ENCODE assay signal across 16 cellular contexts in genomic region chr14:49920260-49920659, GRCh38. TPM values are rescaled to one million over a fixed set of nuclear protein-coding genes. Genes with fewer than 3 reads are reported as not detected.
A peak's percentile ranks its signal among the peaks of the same experiment; 100 is the strongest.
DNase-seq lines count a peak whose midpoint lies in the region; ATAC-seq, FAIRE-seq and TF ChIP-seq lines count a peak whose summit lies in the region.
"Had no signal": no experiment of that assay in that cellular context is flagged by ENCODE, and none has a peak within 500 bp of the region (broad histone marks: within the 10 kb centered on the region; RNA-seq: fewer than 3 reads in every experiment).

No MANE protein-coding gene starts in this region.

- H2AFZ ChIP-seq in hepatocyte: no peak overlapping the region

- H3K4me1 ChIP-seq in CD4-positive, CD25-positive, alpha-beta regulatory T cell (ENCODE audit: control insufficient read depth, insufficient read depth, low read length, poor library complexity, severe bottlenecking): peaks cover 4% of the 10 kb centered on the region
- no peaks in the 10 kb centered on the region for H3K4me1 ChIP-seq in hepatocyte (ENCODE audit: insufficient read depth)
- peaks cover 0 to 2% of the 10 kb centered on the region in 2 donors for H3K4me1 ChIP-seq in small intestine (ENCODE audit: control insufficient read depth in 2 of 2, insufficient read depth in 1 of 2, low read depth in 1 of 2, low read length in 1 of 2)
- no peaks in the 10 kb centered on the region for H3K4me1 ChIP-seq in sigmoid colon
- no peaks in the 10 kb centered on the region for H3K4me1 ChIP-seq in CD8-positive, alpha-beta T cell (ENCODE audit: insufficient read depth, low read length)

- no peak for TF ChIP-seq EP300 in sigmoid colon (IDR thresholded peaks at IDR 0.05)

- H3K27ac Mint-ChIP-seq in CD4-positive, CD25-positive, alpha-beta regulatory T cell: peak overlapping the region in 2 of 3 donors; percentile 7 to 21
- no peak overlapping the region for H3K27ac Mint-ChIP-seq in CD8-positive, alpha-beta T cell
- H3K27ac Mint-ChIP-seq in activated T-helper 2 cell treated with anti-CD3 and anti-CD28 coated beads, Interferon-gamma antibody, Interleukin-2, Interleukin-4, amounts not matched to agents 10 μg/mL and 5 μg/mL and 100 μg/mL, durations not matched to agents 14 hours and 24 hours and 36 hours: no peak overlapping the region

- no peak for ATAC-seq in CD4-positive, CD25-positive, alpha-beta regulatory T cell (ENCODE audit: low read depth in 2 of 2)
- no peak for ATAC-seq in CD8-positive, alpha-beta T cell
- ATAC-seq in HG03196 (IDR thresholded peaks at IDR 0.05; ENCODE audit: unreplicated experiment): no peak

- no peak for TF ChIP-seq POLR2A in sigmoid colon (IDR thresholded peaks at IDR 0.05)

- H3K4me2 ChIP-seq in hepatocyte: no peak overlapping the region

- no peaks in the 10 kb centered on the region for H4K20me1 ChIP-seq in hepatocyte (ENCODE audit: insufficient read depth, poor library complexity, severe bottlenecking)
- H4K20me1 ChIP-seq: BLaER1 treated with 17β-estradiol and CSF1 and Interleukin-3, amounts not matched to agents 10 nM and 100 nM had no signal

- FAIRE-seq in small intestine (lab: Jason Lieb, UNC): no peak
- FAIRE-seq: A204.1, G401.6 had no signal

- DNase-seq in CD4-positive, CD25-positive, alpha-beta regulatory T cell: no peak
- peak; percentile 4 for DNase-seq in OCI-M1 (lab: John Stamatoyannopoulos, UW)
- DNase-seq in hepatocyte (ENCODE audit: low spot score): no peak
- DNase-seq in small intestine: peak; percentile 58
- no peak for DNase-seq in sigmoid colon
- no peak for DNase-seq in CD8-positive, alpha-beta T cell
- no peak for DNase-seq in activated T-helper 2 cell treated with anti-CD3 and anti-CD28 coated beads, Interferon-gamma antibody, Interleukin-2, Interleukin-4, amounts not matched to agents 10 μg/mL and 5 μg/mL and 100 μg/mL, durations not matched to agents 14 hours and 24 hours and 36 hours (ENCODE audit: low spot score)
- DNase-seq: NCI-H1092 treated with DMSO at 0.1 percent for 48 hours, NCI-H1694, NCI-H2081 treated with DMSO at 0.1 percent for 48 hours, Right ventricle myocardium superior had no signal

- H3K27ac ChIP-seq in CD4-positive, CD25-positive, alpha-beta regulatory T cell (ENCODE audit: insufficient read depth, low read length, poor library complexity, severe bottlenecking): no peak overlapping the region
- H3K27ac ChIP-seq in hepatocyte (peak overlapping the region; percentile 59), small intestine (ENCODE audit: low read depth in 1 of 2, low read length in 1 of 2) (peak overlapping the region in 1 of 2 donors; percentile 60), sigmoid colon (no peak overlapping the region)
- H3K27ac ChIP-seq in CD8-positive, alpha-beta T cell (ENCODE audit: low read depth, low read length): no peak overlapping the region

- TF ChIP-seq CTCF in hepatocyte (IDR thresholded peaks at IDR 0.05; ENCODE audit: poor library complexity) (no peak), sigmoid colon (IDR thresholded peaks at IDR 0.05) (no peak)
- no peak for TF ChIP-seq CTCF in CD8-positive, alpha-beta T cell (IDR thresholded peaks at IDR 0.05)

- no peaks in the 10 kb centered on the region for H3K27me3 ChIP-seq in CD4-positive, CD25-positive, alpha-beta regulatory T cell (ENCODE audit: control insufficient read depth, insufficient read depth, low read length)
- H3K27me3 ChIP-seq in hepatocyte (no peaks in the 10 kb centered on the region), small intestine (ENCODE audit: control insufficient read depth in 2 of 2, insufficient read depth in 2 of 2, low read length in 2 of 2) (no peaks in the 10 kb centered on the region), sigmoid colon (no peaks in the 10 kb centered on the region)
- H3K27me3 ChIP-seq in CD8-positive, alpha-beta T cell (ENCODE audit: insufficient read depth, low read length): no peaks in the 10 kb centered on the region
- H3K27me3 ChIP-seq: BLaER1 treated with 17β-estradiol and CSF1 and Interleukin-3, amounts not matched to agents 10 nM and 100 nM had no signal

- no peaks in the 10 kb centered on the region for H3K36me3 ChIP-seq in CD4-positive, CD25-positive, alpha-beta regulatory T cell (ENCODE audit: control insufficient read depth, insufficient read depth, low read length)
- H3K36me3 ChIP-seq in hepatocyte (replicated peaks; ENCODE audit: insufficient read depth, low read depth) (no peaks in the 10 kb centered on the region), small intestine (ENCODE audit: control insufficient read depth in 2 of 2, insufficient read depth in 2 of 2, low read length in 2 of 2) (no peaks in the 10 kb centered on the region), sigmoid colon (no peaks in the 10 kb centered on the region)
- H3K36me3 ChIP-seq in CD8-positive, alpha-beta T cell (ENCODE audit: insufficient read depth, low read length): no peaks in the 10 kb centered on the region
- H3K36me3 ChIP-seq: BLaER1 treated with 17β-estradiol and CSF1 and Interleukin-3, amounts not matched to agents 10 nM and 100 nM; HAP-1 had no signal

- H3K4me3 Mint-ChIP-seq in CD4-positive, CD25-positive, alpha-beta regulatory T cell: no peak overlapping the region
- H3K4me3 Mint-ChIP-seq in CD8-positive, alpha-beta T cell: no peak overlapping the region
- no peak overlapping the region for H3K4me3 Mint-ChIP-seq in activated T-helper 2 cell treated with anti-CD3 and anti-CD28 coated beads, Interferon-gamma antibody, Interleukin-2, Interleukin-4, amounts not matched to agents 10 μg/mL and 5 μg/mL and 100 μg/mL, durations not matched to agents 14 hours and 24 hours and 36 hours (ENCODE audit: low read depth)

- WGBS in hepatocyte (ENCODE audit: low lambda C conversion rate, missing lambda C conversion rate): 88% methylated on average over 1 of the region's 1 CpG
- 58 to 90% (median 60%) methylated on average over 1 of the region's 1 CpG for WGBS in small intestine, 3 donors
- 30 to 82% methylated on average over 1 of the region's 1 CpG for WGBS in sigmoid colon, 2 donors

- H3K36me3 Mint-ChIP-seq in CD4-positive, CD25-positive, alpha-beta regulatory T cell: no peaks in the 10 kb centered on the region
- no peaks in the 10 kb centered on the region for H3K36me3 Mint-ChIP-seq in CD8-positive, alpha-beta T cell
- H3K36me3 Mint-ChIP-seq in activated T-helper 2 cell treated with anti-CD3 and anti-CD28 coated beads, Interferon-gamma antibody, Interleukin-2, Interleukin-4, amounts not matched to agents 10 μg/mL and 5 μg/mL and 100 μg/mL, durations not matched to agents 14 hours and 24 hours and 36 hours (ENCODE audit: low read depth): peaks cover 7% of the 10 kb centered on the region

- no peaks in the 10 kb centered on the region for H3K27me3 Mint-ChIP-seq in CD4-positive, CD25-positive, alpha-beta regulatory T cell
- no peaks in the 10 kb centered on the region for H3K27me3 Mint-ChIP-seq in CD8-positive, alpha-beta T cell (ENCODE audit: low read depth)
- no peaks in the 10 kb centered on the region for H3K27me3 Mint-ChIP-seq in activated T-helper 2 cell treated with anti-CD3 and anti-CD28 coated beads, Interferon-gamma antibody, Interleukin-2, Interleukin-4, amounts not matched to agents 10 μg/mL and 5 μg/mL and 100 μg/mL, durations not matched to agents 14 hours and 24 hours and 36 hours (ENCODE audit: low read depth)

- H3K79me2 ChIP-seq in hepatocyte: no peaks in the 10 kb centered on the region

- intact Hi-C loops in sigmoid colon (cut with DNase I): no loop called here
- intact Hi-C loops in CD8-positive, alpha-beta T cell (cut with DNase I, micrococcal nuclease): no loop called here
- intact Hi-C loops in activated T-helper 2 cell treated with anti-CD3 and anti-CD28 coated beads, Interferon-gamma antibody, Interleukin-2, Interleukin-4, amounts not matched to agents 10 μg/mL and 5 μg/mL and 100 μg/mL, durations not matched to agents 14 hours and 24 hours and 36 hours (cut with micrococcal nuclease): no loop called here

- CTCF ChIA-PET in CD8-positive, alpha-beta T cell (lab: Charles Lee): no interaction called here

- no peak overlapping the region for H3K4me3 ChIP-seq in CD4-positive, CD25-positive, alpha-beta regulatory T cell (ENCODE audit: low read depth, low read length)
- no peak overlapping the region for H3K4me3 ChIP-seq in hepatocyte
- H3K4me3 ChIP-seq in small intestine (ENCODE audit: low read depth in 1 of 2, low read length in 2 of 2): no peak overlapping the region
- H3K4me3 ChIP-seq in sigmoid colon: no peak overlapping the region
- H3K4me3 ChIP-seq in CD8-positive, alpha-beta T cell (ENCODE audit: low read depth, low read length): no peak overlapping the region
- H3K4me3 ChIP-seq: BLaER1 treated with 17β-estradiol and CSF1 and Interleukin-3, amounts not matched to agents 10 nM and 100 nM; HAP-1 had no signal

- no peaks in the 10 kb centered on the region for H3K9me3 Mint-ChIP-seq in CD4-positive, CD25-positive, alpha-beta regulatory T cell
- no peaks in the 10 kb centered on the region for H3K9me3 Mint-ChIP-seq in CD8-positive, alpha-beta T cell
- no peaks in the 10 kb centered on the region for H3K9me3 Mint-ChIP-seq in activated T-helper 2 cell treated with anti-CD3 and anti-CD28 coated beads, Interferon-gamma antibody, Interleukin-2, Interleukin-4, amounts not matched to agents 10 μg/mL and 5 μg/mL and 100 μg/mL, durations not matched to agents 14 hours and 24 hours and 36 hours

- H3K9me3 ChIP-seq in CD4-positive, CD25-positive, alpha-beta regulatory T cell (ENCODE audit: control insufficient read depth in 2 of 2, low read length in 2 of 2): no peaks in the 10 kb centered on the region
- no peaks in the 10 kb centered on the region for H3K9me3 ChIP-seq in hepatocyte (ENCODE audit: low read depth)
- H3K9me3 ChIP-seq in small intestine (ENCODE audit: control insufficient read depth, low read depth): no peaks in the 10 kb centered on the region
- H3K9me3 ChIP-seq in sigmoid colon: no peaks in the 10 kb centered on the region
- H3K9me3 ChIP-seq in CD8-positive, alpha-beta T cell (ENCODE audit: low read length): no peaks in the 10 kb centered on the region
- H3K9me3 ChIP-seq: BLaER1 treated with 17β-estradiol and CSF1 and Interleukin-3, amounts not matched to agents 10 nM and 100 nM; HAP-1 had no signal

- peaks cover 11 to 26% (median 17%) of the 10 kb centered on the region in 4 donors for H3K4me1 Mint-ChIP-seq in CD4-positive, CD25-positive, alpha-beta regulatory T cell
- peaks cover 2% of the 10 kb centered on the region for H3K4me1 Mint-ChIP-seq in CD8-positive, alpha-beta T cell (ENCODE audit: low read depth)
- peaks cover 10% of the 10 kb centered on the region for H3K4me1 Mint-ChIP-seq in activated T-helper 2 cell treated with anti-CD3 and anti-CD28 coated beads, Interferon-gamma antibody, Interleukin-2, Interleukin-4, amounts not matched to agents 10 μg/mL and 5 μg/mL and 100 μg/mL, durations not matched to agents 14 hours and 24 hours and 36 hours (ENCODE audit: low read depth)

- POLR2A ChIA-PET in CD8-positive, alpha-beta T cell (lab: Charles Lee): interaction anchor here (0.7 kb wide), 1 partner anchor 15 kb away, joined by 5 read pairs; no protein-coding TSS in a partner anchor

- H3K9me2 ChIP-seq in hepatocyte (replicated peaks; ENCODE audit: insufficient read depth): no peaks in the 10 kb centered on the region

RNA-seq across cellular contexts. Expression of gene ARF6, which starts 27.4 kb away (rescaled TPM):
- total RNA-seq in CD4-positive, CD25-positive, alpha-beta regulatory T cell: 94.6 TPM
- polyA plus RNA-seq in CD4-positive, CD25-positive, alpha-beta regulatory T cell: 100 to 1,000 TPM; 148 to 171 (median 153) TPM
- total RNA-seq in hepatocyte (64.8 and 67.6 TPM in 2 replicates), sigmoid colon (10 to 100 TPM; 33.8 to 45.6 (median 39.4) TPM)
- polyA plus RNA-seq in hepatocyte (52.1 and 53.9 TPM in 2 replicates), small intestine (10 to 100 TPM; 51.9 to 65.4 (median 64.6) TPM), sigmoid colon (100 to 1,000 TPM in 1 of 3 donors, 10 to 100 TPM in 2; 81.9 to 117 (median 90.7) TPM)
- 10 to 100 TPM; 60.9 to 62.5 TPM for total RNA-seq in CD8-positive, alpha-beta T cell
- total RNA-seq in activated T-helper 2 cell treated with anti-CD3 and anti-CD28 coated beads, Interferon-gamma antibody, Interleukin-2, Interleukin-4, amounts not matched to agents 10 μg/mL and 5 μg/mL and 100 μg/mL, durations not matched to agents 14 hours and 24 hours and 36 hours: 162 and 165 TPM in 2 replicates

Comparison
In these comparisons a context has a peak if more than half of its experiments do, and no peak if none do; other contexts are left out.
1. DNase-seq: peak in OCI-M1 (single experiment) and small intestine (single experiment); none in CD4-positive, CD25-positive, alpha-beta regulatory T cell (0 of 3), hepatocyte (single experiment), sigmoid colon (single experiment), CD8-positive, alpha-beta T cell (0 of 7) and activated T-helper 2 cell treated with anti-CD3 and anti-CD28 coated beads, Interferon-gamma antibody, Interleukin-2, Interleukin-4, amounts not matched to agents 10 μg/mL and 5 μg/mL and 100 μg/mL, durations not matched to agents 14 hours and 24 hours and 36 hours (single experiment).
2. H3K27ac Mint-ChIP-seq: peak in CD4-positive, CD25-positive, alpha-beta regulatory T cell (2 of 3); none in CD8-positive, alpha-beta T cell (single experiment) and activated T-helper 2 cell treated with anti-CD3 and anti-CD28 coated beads, Interferon-gamma antibody, Interleukin-2, Interleukin-4, amounts not matched to agents 10 μg/mL and 5 μg/mL and 100 μg/mL, durations not matched to agents 14 hours and 24 hours and 36 hours (single experiment).